ENCODE assay signal across 8 cellular contexts in the genomic region with DNA sequence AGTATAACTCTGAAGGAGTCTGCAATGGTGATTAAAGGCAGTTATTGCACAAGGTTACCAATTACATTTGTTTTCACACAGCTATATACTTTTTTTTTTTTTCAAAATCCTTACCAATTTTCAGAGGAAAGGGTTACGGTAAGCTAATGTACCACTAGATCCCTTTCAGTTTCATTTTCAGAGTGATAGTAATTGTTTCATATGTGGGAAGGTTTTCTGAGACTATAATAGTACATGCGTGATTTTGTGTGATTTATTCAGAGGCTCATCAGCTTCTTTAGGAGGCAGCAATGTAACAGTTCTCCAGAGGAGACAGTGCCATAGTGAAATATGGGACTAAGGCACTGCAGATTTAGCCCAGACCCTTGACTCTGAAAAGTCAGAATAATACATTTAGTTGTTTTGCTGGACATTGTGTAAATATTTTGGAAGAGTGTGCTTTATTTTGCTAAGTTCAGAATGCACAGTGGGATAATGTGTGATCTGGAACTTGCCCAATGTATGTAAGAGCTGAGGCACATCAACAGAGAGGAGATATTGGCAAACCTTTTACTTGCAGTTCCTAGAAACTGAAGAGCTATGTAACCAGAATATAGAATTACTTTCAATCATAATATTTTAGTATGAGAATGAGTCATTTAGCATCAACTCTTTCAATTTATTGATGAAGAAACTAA.
A peak's percentile ranks its signal among the peaks of the same experiment; 100 is the strongest.
DNase-seq lines count a peak whose midpoint lies in the region; ATAC-seq lines count a peak whose summit lies in the region.

No MANE protein-coding gene starts in this region.

- H3K4me1 Mint-ChIP-seq in activated T-cell treated with anti-CD3 and anti-CD28 coated beads, Interleukin-2, amount 50 U/mL, for 24 hours (ENCODE audit: low read depth), result peaks cover 26% of the 10 kb centered on the region
- H3K4me1 Mint-ChIP-seq in activated naive CD8-positive, alpha-beta T cell treated with anti-CD3 and anti-CD28 coated beads, Interleukin-2, amount 10 ng/mL, durations not matched to agents 7 days and 5 days, result peaks cover 12% of the 10 kb centered on the region
- H3K4me1 Mint-ChIP-seq in stimulated activated naive B cell treated with anti-CD40 and anti-IgM and Interleukin-4, amounts not matched to agents 10 μg/mL and 1 μg/mL and 100 μg/mL, for 72 hours, result peaks cover 7 to 15% of the 10 kb centered on the region in 2 donors

- peak overlapping the region; percentile 60 for H3K4me3 Mint-ChIP-seq in activated T-cell treated with anti-CD3 and anti-CD28 coated beads, Interleukin-2, amount 50 U/mL, for 24 hours
- H3K4me3 Mint-ChIP-seq in activated naive CD8-positive, alpha-beta T cell treated with anti-CD3 and anti-CD28 coated beads, Interleukin-2, amount 10 ng/mL, durations not matched to agents 7 days and 5 days, result peak overlapping the region; percentile 77
- peak overlapping the region; percentile 41 to 56 for H3K4me3 Mint-ChIP-seq in stimulated activated naive B cell treated with anti-CD40 and anti-IgM and Interleukin-4, amounts not matched to agents 10 μg/mL and 1 μg/mL and 100 μg/mL, for 72 hours

- POLR2A ChIA-PET in activated naive CD8-positive, alpha-beta T cell treated with anti-CD3 and anti-CD28 coated beads, Interleukin-2, amount 10 ng/mL, durations not matched to agents 7 days and 5 days (lab: Charles Lee), result no interaction called here

- H3K27me3 Mint-ChIP-seq in activated T-cell treated with anti-CD3 and anti-CD28 coated beads, Interleukin-2, amount 50 U/mL, for 24 hours, result no peaks in the 10 kb centered on the region
- peaks cover 5% of the 10 kb centered on the region for H3K27me3 Mint-ChIP-seq in activated naive CD8-positive, alpha-beta T cell treated with anti-CD3 and anti-CD28 coated beads, Interleukin-2, amount 10 ng/mL, durations not matched to agents 7 days and 5 days
- no peaks in the 10 kb centered on the region for H3K27me3 Mint-ChIP-seq in stimulated activated naive B cell treated with anti-CD40 and anti-IgM and Interleukin-4, amounts not matched to agents 10 μg/mL and 1 μg/mL and 100 μg/mL, for 72 hours

- DNase-seq in activated T-cell treated with anti-CD3 and anti-CD28 coated beads, Interleukin-2, amount 50 U/mL, for 24 hours, result no peak
- DNase-seq in activated T-cell treated with anti-CD3 and anti-CD28 coated beads for 4 hours (no peak), cerebellar nuclear complex (lab: John Stamatoyannopoulos, UW) (no peak), SHP77 treated with DMSO at 0.1 percent for 48 hours (lab: John Stamatoyannopoulos, UW) (no peak), activated gamma-delta T cell (lab: John Stamatoyannopoulos, UW) (no peak)
- DNase-seq in activated naive CD8-positive, alpha-beta T cell treated with anti-CD3 and anti-CD28 coated beads, Interleukin-2, amount 10 ng/mL, durations not matched to agents 7 days and 5 days, result no peak
- no peak for DNase-seq in stimulated activated naive B cell treated with anti-CD40 and anti-IgM and Interleukin-4, amounts not matched to agents 10 μg/mL and 1 μg/mL and 100 μg/mL, for 72 hours

- ATAC-seq in HG03045 (IDR thresholded peaks at IDR 0.05; ENCODE audit: unreplicated experiment), result peak; percentile 92
- ATAC-seq in activated naive CD8-positive, alpha-beta T cell treated with anti-CD3 and anti-CD28 coated beads, Interleukin-2, amount 10 ng/mL, durations not matched to agents 7 days and 5 days (ENCODE audit: low read depth), result peak; percentile 86
- peak; percentile 68 to 72 for ATAC-seq in stimulated activated naive B cell treated with anti-CD40 and anti-IgM and Interleukin-4, amounts not matched to agents 10 μg/mL and 1 μg/mL and 100 μg/mL, for 72 hours (replicated peaks)

- no peaks in the 10 kb centered on the region for H3K9me3 Mint-ChIP-seq in activated T-cell treated with anti-CD3 and anti-CD28 coated beads, Interleukin-2, amount 50 U/mL, for 24 hours
- peaks cover 2% of the 10 kb centered on the region for H3K9me3 Mint-ChIP-seq in activated naive CD8-positive, alpha-beta T cell treated with anti-CD3 and anti-CD28 coated beads, Interleukin-2, amount 10 ng/mL, durations not matched to agents 7 days and 5 days
- no peaks in the 10 kb centered on the region for H3K9me3 Mint-ChIP-seq in stimulated activated naive B cell treated with anti-CD40 and anti-IgM and Interleukin-4, amounts not matched to agents 10 μg/mL and 1 μg/mL and 100 μg/mL, for 72 hours

- H3K27ac Mint-ChIP-seq in activated T-cell treated with anti-CD3 and anti-CD28 coated beads, Interleukin-2, amount 50 U/mL, for 24 hours, result peak overlapping the region; percentile 97
- peak overlapping the region; percentile 87 for H3K27ac Mint-ChIP-seq in activated naive CD8-positive, alpha-beta T cell treated with anti-CD3 and anti-CD28 coated beads, Interleukin-2, amount 10 ng/mL, durations not matched to agents 7 days and 5 days
- H3K27ac Mint-ChIP-seq in stimulated activated naive B cell treated with anti-CD40 and anti-IgM and Interleukin-4, amounts not matched to agents 10 μg/mL and 1 μg/mL and 100 μg/mL, for 72 hours, result no peak overlapping the region

- H3K36me3 Mint-ChIP-seq in activated T-cell treated with anti-CD3 and anti-CD28 coated beads, Interleukin-2, amount 50 U/mL, for 24 hours (ENCODE audit: low read depth), result no peaks in the 10 kb centered on the region
- H3K36me3 Mint-ChIP-seq in activated naive CD8-positive, alpha-beta T cell treated with anti-CD3 and anti-CD28 coated beads, Interleukin-2, amount 10 ng/mL, durations not matched to agents 7 days and 5 days, result peaks cover 2% of the 10 kb centered on the region
- H3K36me3 Mint-ChIP-seq in stimulated activated naive B cell treated with anti-CD40 and anti-IgM and Interleukin-4, amounts not matched to agents 10 μg/mL and 1 μg/mL and 100 μg/mL, for 72 hours, result no peaks in the 10 kb centered on the region
